In the genomic region with DNA sequence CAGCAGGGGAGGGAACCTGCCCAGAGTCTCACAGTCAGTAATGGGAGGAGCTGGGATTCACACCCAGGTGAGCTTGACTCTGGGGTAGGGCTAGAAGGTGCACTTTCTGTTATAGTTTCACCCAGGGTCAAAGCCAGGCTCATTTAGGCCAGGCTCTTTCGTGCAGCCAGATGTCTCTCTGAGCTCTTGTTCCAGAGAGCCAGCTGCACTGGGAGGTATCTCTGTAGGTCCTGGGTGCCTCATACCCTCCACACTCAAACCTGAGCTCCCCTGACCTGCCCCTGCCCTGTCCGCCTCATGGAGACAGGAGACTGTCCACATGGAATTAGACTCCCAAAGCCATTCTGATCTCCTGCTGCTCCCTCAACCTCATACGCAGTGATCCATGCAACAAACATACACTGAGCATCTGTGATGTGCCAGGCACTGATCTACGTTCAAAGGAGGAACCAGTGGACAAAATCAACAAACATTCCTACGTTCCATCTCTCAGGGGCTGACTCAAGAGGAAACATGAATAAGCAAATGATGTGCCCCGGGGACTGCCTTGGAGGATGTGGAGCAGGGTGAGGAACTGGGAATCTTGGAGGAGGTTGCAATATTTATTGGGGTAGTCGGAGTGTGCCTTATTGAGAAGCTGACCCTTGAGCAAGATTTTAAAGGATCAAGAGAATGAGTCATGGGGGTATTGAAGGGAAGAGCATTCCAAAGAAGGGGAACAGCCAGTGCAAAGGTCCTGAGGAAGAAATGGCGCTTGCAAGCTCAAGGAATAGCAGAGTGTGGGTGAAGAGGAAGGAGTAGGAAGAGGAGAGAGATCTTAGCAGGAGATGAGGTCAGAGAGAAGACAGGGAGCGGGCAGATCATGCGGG, we compare ENCODE assay signal across 12 cellular contexts.
A peak's percentile ranks its signal among the peaks of the same experiment; 100 is the strongest.
DNase-seq lines count a peak whose midpoint lies in the region; ATAC-seq and TF ChIP-seq lines count a peak whose summit lies in the region.
"Had no signal": no experiment of that assay in that cellular context is flagged by ENCODE, and none has a peak within 500 bp of the region (broad histone marks: within the 10 kb centered on the region; RNA-seq: fewer than 3 reads in every experiment).

No MANE protein-coding gene starts in this region.

- DNase-seq in activated CD8-positive, alpha-beta memory T cell treated with anti-CD3 and anti-CD28 coated beads, Interleukin-2, amount 10 ng/mL, durations not matched to agents 7 days and 5 days, result peak; percentile 31
- DNase-seq in activated CD8-positive, alpha-beta memory T cell treated with anti-CD3 and anti-CD28 coated beads, Interleukin-2, amount 50 U/mL, for 4 hours, result no peak
- DNase-seq in RKO (ENCODE audit: low spot score) (peak; percentile 30), epithelial cell of esophagus (ENCODE audit: low read depth) (peak; percentile 80), sigmoid colon (peak; percentile 13), caudate nucleus (lab: John Stamatoyannopoulos, UW) (no peak), tibial artery (no peak), NCI-H146 treated with DMSO at 0.1 percent for 48 hours (lab: John Stamatoyannopoulos, UW; ENCODE audit: unreplicated experiment) (no peak)
- DNase-seq: 8988T, GDM1, NCI-H1092 had no signal

- no peak overlapping the region for H3K4me3 Mint-ChIP-seq in activated CD8-positive, alpha-beta memory T cell treated with anti-CD3 and anti-CD28 coated beads, Interleukin-2, amount 10 ng/mL, durations not matched to agents 7 days and 5 days
- H3K4me3 Mint-ChIP-seq: dendritic cell treated with granulocyte-macrophage colony-stimulating factor and Interleukin-4, amounts not matched to agents 40 ng/mL and 50 ng/mL, for 4 days had no signal

- no peaks in the 10 kb centered on the region for H3K36me3 ChIP-seq in sigmoid colon
- H3K36me3 ChIP-seq in tibial artery, result no peaks in the 10 kb centered on the region

- no peak overlapping the region for H3K27ac ChIP-seq in sigmoid colon
- no peak overlapping the region for H3K27ac ChIP-seq in caudate nucleus (ENCODE audit: low read depth, low read length)
- H3K27ac ChIP-seq in tibial artery, result no peak overlapping the region

- intact Hi-C loops in sigmoid colon (cut with DNase I), result no loop called here
- intact Hi-C loops in tibial artery (cut with DNase I; ENCODE audit: low total_unique reads), result no loop called here

- H3K27me3 Mint-ChIP-seq in activated CD8-positive, alpha-beta memory T cell treated with anti-CD3 and anti-CD28 coated beads, Interleukin-2, amount 10 ng/mL, durations not matched to agents 7 days and 5 days, result peaks cover 32% of the 10 kb centered on the region

- no peaks in the 10 kb centered on the region for H3K4me1 ChIP-seq in sigmoid colon
- no peaks in the 10 kb centered on the region for H3K4me1 ChIP-seq in tibial artery

- TF ChIP-seq EP300 in sigmoid colon (IDR thresholded peaks at IDR 0.05), result no peak

- TF ChIP-seq POLR2A in sigmoid colon (IDR thresholded peaks at IDR 0.05), result no peak

- CTCF ChIA-PET in activated CD8-positive, alpha-beta memory T cell treated with anti-CD3 and anti-CD28 coated beads, Interleukin-2, amount 10 ng/mL, durations not matched to agents 7 days and 5 days (lab: Charles Lee), result interaction anchor here (0.9 to 5.0 kb wide), 4 partner anchors 9 to 237 kb away, joined by 3 to 30 read pairs (median 3); no protein-coding TSS in a partner anchor

- H3K9me3 ChIP-seq in sigmoid colon (no peaks in the 10 kb centered on the region), tibial artery (no peaks in the 10 kb centered on the region)

- no peaks in the 10 kb centered on the region for H3K36me3 Mint-ChIP-seq in activated CD8-positive, alpha-beta memory T cell treated with anti-CD3 and anti-CD28 coated beads, Interleukin-2, amount 10 ng/mL, durations not matched to agents 7 days and 5 days

- no peak for ATAC-seq in activated CD8-positive, alpha-beta memory T cell treated with anti-CD3 and anti-CD28 coated beads, Interleukin-2, amount 10 ng/mL, durations not matched to agents 7 days and 5 days

- 80 to 82% methylated on average over 10 of the region's 10 CpGs for WGBS in sigmoid colon, 2 donors

- no peak for TF ChIP-seq CTCF in epithelial cell of esophagus (IDR thresholded peaks at IDR 0.05; ENCODE audit: insufficient read depth, low read depth, low read length, missing control alignments)
- TF ChIP-seq CTCF in sigmoid colon (IDR thresholded peaks at IDR 0.05), result no peak
- no peak for TF ChIP-seq CTCF in tibial artery (IDR thresholded peaks at IDR 0.05)

- peaks cover 58% of the 10 kb centered on the region for H3K4me1 Mint-ChIP-seq in activated CD8-positive, alpha-beta memory T cell treated with anti-CD3 and anti-CD28 coated beads, Interleukin-2, amount 10 ng/mL, durations not matched to agents 7 days and 5 days

- H3K27me3 ChIP-seq in sigmoid colon, result no peaks in the 10 kb centered on the region
- no peaks in the 10 kb centered on the region for H3K27me3 ChIP-seq in tibial artery

- H3K4me3 ChIP-seq in epithelial cell of esophagus (ENCODE audit: low read length), result no peak overlapping the region
- no peak overlapping the region for H3K4me3 ChIP-seq in sigmoid colon
- H3K4me3 ChIP-seq in tibial artery, result no peak overlapping the region

- H3K9me3 Mint-ChIP-seq in activated CD8-positive, alpha-beta memory T cell treated with anti-CD3 and anti-CD28 coated beads, Interleukin-2, amount 10 ng/mL, durations not matched to agents 7 days and 5 days (ENCODE audit: low read depth), result no peaks in the 10 kb centered on the region
- H3K9me3 Mint-ChIP-seq: dendritic cell treated with granulocyte-macrophage colony-stimulating factor and Interleukin-4, amounts not matched to agents 40 ng/mL and 50 ng/mL, for 4 days had no signal

- no peak overlapping the region for H3K27ac Mint-ChIP-seq in activated CD8-positive, alpha-beta memory T cell treated with anti-CD3 and anti-CD28 coated beads, Interleukin-2, amount 10 ng/mL, durations not matched to agents 7 days and 5 days
- H3K27ac Mint-ChIP-seq: dendritic cell treated with granulocyte-macrophage colony-stimulating factor and Interleukin-4, amounts not matched to agents 40 ng/mL and 50 ng/mL, for 4 days had no signal

Comparison
In these comparisons a context has a peak if more than half of its experiments do, and no peak if none do; other contexts are left out.
1. DNase-seq: peak in activated CD8-positive, alpha-beta memory T cell treated with anti-CD3 and anti-CD28 coated beads, Interleukin-2, amount 10 ng/mL, durations not matched to agents 7 days and 5 days (single experiment), RKO (single experiment), epithelial cell of esophagus (single experiment) and sigmoid colon (single experiment); none in activated CD8-positive, alpha-beta memory T cell treated with anti-CD3 and anti-CD28 coated beads, Interleukin-2, amount 50 U/mL, for 4 hours (single experiment), caudate nucleus (0 of 61), tibial artery (0 of 2) and NCI-H146 treated with DMSO at 0.1 percent for 48 hours (single experiment).